ENCODE assay signal across 14 cellular contexts in genomic region chr1:227561303-227561702, GRCh38.
"Had no signal": no experiment of that assay in that cellular context is flagged by ENCODE, and none has a peak within 500 bp of the region (broad histone marks: within the 10 kb centered on the region; RNA-seq: fewer than 3 reads in every experiment).

No MANE protein-coding gene starts in this region.

- H3K27ac ChIP-seq: ascending aorta, cardiac muscle cell, epithelial cell of prostate, prostate gland had no signal

- H3K9me3 ChIP-seq: ascending aorta, prostate gland had no signal

- H3K4me1 ChIP-seq: prostate gland had no signal

- H3K27ac Mint-ChIP-seq: activated CD8-positive, alpha-beta T cell treated with anti-CD3 and anti-CD28 coated beads for 36 hours; activated naive CD8-positive, alpha-beta T cell treated with anti-CD3 and anti-CD28 coated beads, Interleukin-2, amount 10 ng/mL, durations not matched to agents 7 days and 5 days; naive thymus-derived CD4-positive, alpha-beta T cell had no signal

- H3K4me3 ChIP-seq: cardiac muscle cell, prostate gland had no signal

- H3K36me3 ChIP-seq: ascending aorta, cardiac muscle cell, prostate gland had no signal

- H3K9me3 Mint-ChIP-seq: activated CD8-positive, alpha-beta T cell treated with anti-CD3 and anti-CD28 coated beads for 36 hours had no signal

- H3K27me3 ChIP-seq: ascending aorta, cardiac muscle cell had no signal

- ATAC-seq: activated CD8-positive, alpha-beta T cell treated with anti-CD3 and anti-CD28 coated beads for 36 hours; naive thymus-derived CD4-positive, alpha-beta T cell had no signal

- H3K4me3 Mint-ChIP-seq: activated CD8-positive, alpha-beta T cell treated with anti-CD3 and anti-CD28 coated beads for 36 hours; activated naive CD8-positive, alpha-beta T cell treated with anti-CD3 and anti-CD28 coated beads, Interleukin-2, amount 10 ng/mL, durations not matched to agents 7 days and 5 days had no signal

- DNase-seq: activated CD4-positive, alpha-beta T cell treated with anti-CD3 and anti-CD28 coated beads for 4 hours; activated CD8-positive, alpha-beta memory T cell treated with anti-CD3 and anti-CD28 coated beads, Interleukin-2, amount 50 U/mL, for 4 hours; activated CD8-positive, alpha-beta T cell treated with anti-CD3 and anti-CD28 coated beads for 36 hours; effector memory CD4-positive, alpha-beta T cell; immature natural killer cell; naive thymus-derived CD4-positive, alpha-beta T cell; occipital lobe; stimulated activated CD4-positive, alpha-beta T cell treated with anti-CD3 and anti-CD28 coated beads, Interleukin-12 subunit alpha, Interleukin-12 subunit beta, amount 100 ng/mL, for 4 hours; stimulated activated naive CD4-positive, alpha-beta T cell had no signal
